In genomic region chr7:77112719-77113306, GRCh38 we compare ENCODE assay signal across 9 cellular contexts. TPM values are rescaled to one million over a fixed set of nuclear protein-coding genes. Genes with fewer than 3 reads are reported as not detected.
A peak's percentile ranks its signal among the peaks of the same experiment; 100 is the strongest.
DNase-seq lines count a peak whose midpoint lies in the region; ATAC-seq, FAIRE-seq and TF ChIP-seq lines count a peak whose summit lies in the region.
"Not testable (repeated sequence)": the region's sequence is repeated elsewhere in the genome, so short reads cannot be mapped to it uniquely, and the experiment has no call there.
"Had no signal": no experiment of that assay in that cellular context is flagged by ENCODE, and none has a peak within 500 bp of the region (broad histone marks: within the 10 kb centered on the region; RNA-seq: fewer than 3 reads in every experiment).

No MANE protein-coding gene starts in this region.

- H3K79me1 ChIP-seq in H9 (ENCODE audit: insufficient read depth, low read depth, low read length, poor library complexity, severe bottlenecking): not testable (repeated sequence)

- H3K4me3 ChIP-seq in foreskin fibroblast (ENCODE audit: low read depth in 1 of 2, low read length in 2 of 2); transverse colon: not testable (repeated sequence)

- not testable (repeated sequence) for H2BK120ac ChIP-seq in H9 (ENCODE audit: low read depth, low read length, poor library complexity, severe bottlenecking)

- POLR2A ChIA-PET in CD4-positive, alpha-beta T cell (lab: Charles Lee); MCF 10A (lab: Yijun Ruan, JAX): not testable (repeated sequence)

- not testable (repeated sequence) for H3K18ac ChIP-seq in H9 (ENCODE audit: insufficient read length, low read depth, low read length)

- not testable (repeated sequence) for H3K4ac ChIP-seq in H9 (ENCODE audit: low read depth, low read length)

- WGBS in H9 (ENCODE audit: extremely low coverage, insufficient read length, low lambda C conversion rate): no CpG with 5 or more reads among the region's 2 CpGs
- WGBS in transverse colon (ENCODE audit: low coverage in 1 of 2), 2 donors: 22 to 36% methylated on average over 2 of the region's 2 CpGs

- not testable (repeated sequence) for H3K27me3 ChIP-seq in CD4-positive, alpha-beta T cell (ENCODE audit: control insufficient read depth, insufficient read depth, low read length); H9 (ENCODE audit: insufficient read depth, low read length); transverse colon

- not testable (repeated sequence) for H3K27me3 Mint-ChIP-seq in CD4-positive, alpha-beta T cell; H9 (ENCODE audit: low read depth); MCF 10A (ENCODE audit: insufficient read depth, unreplicated experiment); mesothelial cell of epicardium (ENCODE audit: low read depth)

- H3K79me2 ChIP-seq in H9 (ENCODE audit: insufficient read depth, low read length): not testable (repeated sequence)

- not testable (repeated sequence) for H4K20me1 ChIP-seq in H9 (ENCODE audit: control insufficient read depth, insufficient read depth, insufficient read length)

- CTCF ChIA-PET in CD4-positive, alpha-beta T cell (lab: Charles Lee): interaction anchor here (0.6 kb wide), 1 partner anchor 10 kb away, joined by 3 read pairs; the partner anchor contains the start of gene CCDC146
- CTCF ChIA-PET in MCF 10A (lab: Yijun Ruan, JAX): interaction anchor here (1.0 kb wide), 1 partner anchor 476 kb away, joined by 3 read pairs; no protein-coding TSS in a partner anchor

- not testable (repeated sequence) for H3K4me2 ChIP-seq in H9 (ENCODE audit: insufficient read depth, insufficient read length, low read length)

- not testable (repeated sequence) for H4K91ac ChIP-seq in H9 (ENCODE audit: insufficient read length, low read depth, low read length)

- H3K23me2 ChIP-seq in H9 (ENCODE audit: insufficient read length, low read depth, low read length, poor library complexity, severe bottlenecking): not testable (repeated sequence)

- H3K9me3 ChIP-seq in CD4-positive, alpha-beta T cell (ENCODE audit: control insufficient read depth, low read length); H9 (ENCODE audit: control insufficient read depth, low read depth, low read length); transverse colon: not testable (repeated sequence)

- not testable (repeated sequence) for H3K9me3 Mint-ChIP-seq in CD4-positive, alpha-beta T cell; H9; MCF 10A (ENCODE audit: unreplicated experiment); mesothelial cell of epicardium

- not testable (repeated sequence) for H3K56ac ChIP-seq in H9 (ENCODE audit: insufficient read length, low read depth, low read length)

- not testable (repeated sequence) for DNase-seq in CD4-positive, alpha-beta T cell; H9; RCC 7860 (ENCODE audit: low spot score); mesothelial cell of epicardium (ENCODE audit: low spot score in 2 of 2, unreplicated experiment in 2 of 2); transverse colon
- DNase-seq in NCI-H1436 (lab: John Stamatoyannopoulos, UW) (peak; percentile 17), MCF 10A (ENCODE audit: unreplicated experiment) (peak; percentile 3), foreskin fibroblast (peak; percentile 1 to 16)

- H2BK5ac ChIP-seq in H9 (ENCODE audit: insufficient read length, low read length): not testable (repeated sequence)

- H3K23ac ChIP-seq in H9 (ENCODE audit: insufficient read length, low read depth, low read length): not testable (repeated sequence)

- not testable (repeated sequence) for ATAC-seq in CD4-positive, alpha-beta T cell (ENCODE audit: poor library complexity)

- TF ChIP-seq EP300 in transverse colon (IDR thresholded peaks at IDR 0.05; ENCODE audit: low read depth): not testable (repeated sequence)

- TF ChIP-seq POLR2A in transverse colon (IDR thresholded peaks at IDR 0.05): not testable (repeated sequence)

- H3K36me3 ChIP-seq in transverse colon: not testable (repeated sequence)

- not testable (repeated sequence) for H3K9ac ChIP-seq in H9 (ENCODE audit: extremely low read depth, insufficient read length, low read length)

- not testable (repeated sequence) for H3K4me3 Mint-ChIP-seq in CD4-positive, alpha-beta T cell; H9; MCF 10A (ENCODE audit: unreplicated experiment); mesothelial cell of epicardium

- not testable (repeated sequence) for H2AK5ac ChIP-seq in H9 (ENCODE audit: insufficient read length, low read length)

- H3K4me1 ChIP-seq in H9 (ENCODE audit: insufficient read depth, low read length); transverse colon: not testable (repeated sequence)

- not testable (repeated sequence) for H4K8ac ChIP-seq in H9 (replicated peaks; ENCODE audit: insufficient read length, low read depth, low read length)

- in situ Hi-C loops in transverse colon (cut with MboI; ENCODE audit: low pct_ligation_motif_present in 1 of 4, low pct_unique_long_range_greater_than_20kb in 1 of 4, low sequenced_read_pairs in 3 of 4): not testable (repeated sequence)

- not testable (repeated sequence) for H2BK15ac ChIP-seq in H9 (ENCODE audit: low read depth, low read length)

- TF ChIP-seq CTCF in CD4-positive, alpha-beta T cell (IDR thresholded peaks at IDR 0.05): peak; percentile 32
- peak; percentile 58 for TF ChIP-seq CTCF in H9 (conservative IDR thresholded peaks at IDR 0.05)
- peak; percentile 37 for TF ChIP-seq CTCF in MCF 10A (IDR thresholded peaks at IDR 0.05; ENCODE audit: unreplicated experiment)
- not testable (repeated sequence) for TF ChIP-seq CTCF in foreskin fibroblast (IDR thresholded peaks at IDR 0.05; ENCODE audit: low read depth, low read length)
- TF ChIP-seq CTCF in mesothelial cell of epicardium (IDR thresholded peaks at IDR 0.05; ENCODE audit: unreplicated experiment): peak; percentile 20
- TF ChIP-seq CTCF in transverse colon (IDR thresholded peaks at IDR 0.05): peak; percentile 10 to 26 (median 16)

- not testable (repeated sequence) for H3K4me1 Mint-ChIP-seq in CD4-positive, alpha-beta T cell (ENCODE audit: low read depth); H9; MCF 10A (ENCODE audit: insufficient read depth, unreplicated experiment); mesothelial cell of epicardium

- H2BK20ac ChIP-seq in H9 (ENCODE audit: low read depth, low read length, poor library complexity, severe bottlenecking): not testable (repeated sequence)

- not testable (repeated sequence) for H2AFZ ChIP-seq in H9 (ENCODE audit: low read length)

- not testable (repeated sequence) for H3K27ac ChIP-seq in CD4-positive, alpha-beta T cell (ENCODE audit: low read depth, low read length); H9 (ENCODE audit: insufficient read length, low read depth, low read length); transverse colon

- H3K27ac Mint-ChIP-seq in CD4-positive, alpha-beta T cell; H9; MCF 10A (ENCODE audit: low read depth, unreplicated experiment); mesothelial cell of epicardium: not testable (repeated sequence)

- FAIRE-seq in RCC 7860 (lab: Jason Lieb, UNC): peak; percentile 97

- intact Hi-C loops in CD4-positive, alpha-beta T cell (cut with DNase I, micrococcal nuclease); MCF 10A (cut with micrococcal nuclease); transverse colon (cut with DNase I; ENCODE audit: low total_unique reads): not testable (repeated sequence)

- not testable (repeated sequence) for H3K36me3 Mint-ChIP-seq in CD4-positive, alpha-beta T cell (ENCODE audit: low read depth); H9 (ENCODE audit: insufficient read depth in 1 of 3, low read depth in 3 of 3); mesothelial cell of epicardium
- H3K36me3 Mint-ChIP-seq in MCF 10A (ENCODE audit: insufficient read depth, unreplicated experiment): peaks cover 15% of the 10 kb centered on the region

- not testable (repeated sequence) for BruUV-seq in MCF 10A (replicated peaks; lab: Mats Ljungman, UMichigan)

- H3K14ac ChIP-seq in H9 (ENCODE audit: insufficient read depth, low read length): not testable (repeated sequence)

- not testable (repeated sequence) for H4K5ac ChIP-seq in H9 (ENCODE audit: insufficient read length, low read depth, low read length)

- H2BK12ac ChIP-seq in H9 (ENCODE audit: insufficient read length, low read depth, low read length): not testable (repeated sequence)

- H3T11ph ChIP-seq in H9 (ENCODE audit: low read length): not testable (repeated sequence)

RNA-seq across cellular contexts. Expression of gene CCDC146, which starts 9.6 kb away (rescaled TPM):
- 10 to 100 TPM; 10.3 to 10.5 TPM for total RNA-seq in CD4-positive, alpha-beta T cell
- total RNA-seq in H9 (2021) (0.37 and 0.72 TPM in 2 replicates), MCF 10A (2022) (2.7 and 3.9 TPM in 2 replicates), mesothelial cell of epicardium (9.2 to 13.9 TPM (median 12.1 TPM) in 3 replicates), transverse colon (10 to 100 TPM in 3 of 4 donors, 1 to 10 TPM in 1; 7.9 to 37.4 (median 26.5) TPM)

RNA-seq across cellular contexts. Expression of gene SPDYE18, which starts 50.5 kb away (rescaled TPM):
- 1 to 10 TPM in 1 of 2 experiments, under 1 TPM in 1; 0.82 to 1.8 TPM for total RNA-seq in CD4-positive, alpha-beta T cell
- total RNA-seq in H9 (2021) (not detected in 2 replicates), MCF 10A (2022) (0.96 TPM in 1 of 2 replicates, not detected in the other), mesothelial cell of epicardium (0.63 to 0.90 TPM (median 0.89 TPM) in 3 replicates), transverse colon (1 to 10 TPM in 1 of 4 donors, under 1 TPM in 1, not detected in 2; 0.55 to 1.3 TPM)
- total RNA-seq: SJSA1 had no signal
